ENCODE assay signal across 31 cellular contexts in genomic region chr17:60629120-60629519, GRCh38.
"Had no signal": no experiment of that assay in that cellular context is flagged by ENCODE, and none has a peak within 500 bp of the region (broad histone marks: within the 10 kb centered on the region; RNA-seq: fewer than 3 reads in every experiment).

No MANE protein-coding gene starts in this region.

- DNase-seq: activated CD4-positive, alpha-beta T cell treated with anti-CD3 and anti-CD28 coated beads for 36 hours; activated CD4-positive, CD25-positive, alpha-beta regulatory T cell; activated CD8-positive, alpha-beta memory T cell treated with anti-CD3 and anti-CD28 coated beads, Interleukin-2, amount 10 ng/mL, durations not matched to agents 7 days and 5 days; activated CD8-positive, alpha-beta T cell treated with anti-CD3 and anti-CD28 coated beads, Interleukin-2, amount 10 ng/mL, durations not matched to agents 7 days and 5 days; activated effector memory CD4-positive, alpha-beta T cell treated with Interleukin-2 at 50 U/mL for 16 hours; activated naive CD4-positive, alpha-beta T cell treated with Interleukin-2 at 50 U/mL for 16 hours; activated naive CD8-positive, alpha-beta T cell treated with anti-CD3 and anti-CD28 coated beads, Interleukin-2, amount 50 U/mL, for 24 hours; amygdala; colonic mucosa; dorsolateral prefrontal cortex; effector memory CD4-positive, alpha-beta T cell; glutamatergic neuron; islet precursor cell; left ventricle myocardium inferior; mucosa of descending colon; nephron progenitor cell; ovary; retina; sigmoid colon; stimulated activated CD4-positive, alpha-beta T cell treated with anti-CD3 and anti-CD28 coated beads, Interleukin-1b, Interleukin-23, amount 100 ng/mL, for 48 hours; stimulated activated CD4-positive, alpha-beta T cell treated with anti-CD3 and anti-CD28 coated beads, Interleukin-4, amount 100 ng/mL, for 4 hours; stimulated activated CD8-positive, alpha-beta memory T cell treated with anti-CD3 and anti-CD28 coated beads, Interleukin-4, amount 100 ng/mL, for 48 hours; stimulated activated naive CD8-positive, alpha-beta T cell treated with anti-CD3 and anti-CD28 coated beads, Interleukin-15, amount 100 ng/mL, for 72 hours; substantia nigra; T-helper 1 cell; upper lobe of left lung had no signal

- H3K27ac ChIP-seq: breast epithelium, colonic mucosa, left ventricle myocardium inferior, neutrophil, ovary, sigmoid colon, upper lobe of left lung had no signal

- H3K27me3 ChIP-seq: breast epithelium, colonic mucosa, dorsolateral prefrontal cortex, neutrophil, ovary, sigmoid colon, upper lobe of left lung had no signal

- H3K4me1 ChIP-seq: breast epithelium, colonic mucosa, left ventricle myocardium inferior had no signal

- H3K36me3 ChIP-seq: colonic mucosa, ovary had no signal

- H3K4me3 ChIP-seq: breast epithelium, colonic mucosa, dorsolateral prefrontal cortex, left ventricle myocardium inferior, mucosa of descending colon, ovary, sigmoid colon, smooth muscle cell, upper lobe of left lung had no signal

- H3K9me3 ChIP-seq: breast epithelium, colonic mucosa, left ventricle myocardium inferior, mucosa of descending colon, neutrophil, ovary, sigmoid colon, upper lobe of left lung had no signal

- H3K4me2 ChIP-seq: smooth muscle cell had no signal

- ATAC-seq: activated CD4-positive, alpha-beta T cell treated with anti-CD3 and anti-CD28 coated beads for 36 hours; activated CD8-positive, alpha-beta memory T cell treated with anti-CD3 and anti-CD28 coated beads, Interleukin-2, amount 10 ng/mL, durations not matched to agents 7 days and 5 days; activated CD8-positive, alpha-beta T cell treated with anti-CD3 and anti-CD28 coated beads, Interleukin-2, amount 10 ng/mL, durations not matched to agents 7 days and 5 days; activated naive CD8-positive, alpha-beta T cell treated with anti-CD3 and anti-CD28 coated beads, Interleukin-2, amount 50 U/mL, for 24 hours; stimulated activated memory B cell treated with anti-CD40 and anti-IgM and Interleukin-4, amounts not matched to agents 10 μg/mL and 1 μg/mL and 100 μg/mL, for 72 hours; stimulated activated naive CD8-positive, alpha-beta T cell treated with anti-CD3 and anti-CD28 coated beads, Interleukin-15, amount 100 ng/mL, for 72 hours had no signal

- FAIRE-seq: frontal cortex had no signal
